Comparison of ENCODE assay signal across 2 cellular contexts in genomic region chr10:844552-844951, GRCh38.
TF ChIP-seq lines count a peak whose summit lies in the region.

No MANE protein-coding gene starts in this region.

TF ChIP-seq in IMR-90, 13 proteins besides CTCF, POLR2A, EP300 and RAD21 (continued from another document):
- TF ChIP-seq ELK1 (IDR thresholded peaks at IDR 0.05; ENCODE audit: borderline replicate concordance, low read depth, low read length): no peak
TF ChIP-seq in IMR-90: peak in this region for 0.

TF ChIP-seq in GM23338, 12 proteins besides CTCF, POLR2A, EP300 and RAD21 (continued from another document):
- TF ChIP-seq, protein P1, sequence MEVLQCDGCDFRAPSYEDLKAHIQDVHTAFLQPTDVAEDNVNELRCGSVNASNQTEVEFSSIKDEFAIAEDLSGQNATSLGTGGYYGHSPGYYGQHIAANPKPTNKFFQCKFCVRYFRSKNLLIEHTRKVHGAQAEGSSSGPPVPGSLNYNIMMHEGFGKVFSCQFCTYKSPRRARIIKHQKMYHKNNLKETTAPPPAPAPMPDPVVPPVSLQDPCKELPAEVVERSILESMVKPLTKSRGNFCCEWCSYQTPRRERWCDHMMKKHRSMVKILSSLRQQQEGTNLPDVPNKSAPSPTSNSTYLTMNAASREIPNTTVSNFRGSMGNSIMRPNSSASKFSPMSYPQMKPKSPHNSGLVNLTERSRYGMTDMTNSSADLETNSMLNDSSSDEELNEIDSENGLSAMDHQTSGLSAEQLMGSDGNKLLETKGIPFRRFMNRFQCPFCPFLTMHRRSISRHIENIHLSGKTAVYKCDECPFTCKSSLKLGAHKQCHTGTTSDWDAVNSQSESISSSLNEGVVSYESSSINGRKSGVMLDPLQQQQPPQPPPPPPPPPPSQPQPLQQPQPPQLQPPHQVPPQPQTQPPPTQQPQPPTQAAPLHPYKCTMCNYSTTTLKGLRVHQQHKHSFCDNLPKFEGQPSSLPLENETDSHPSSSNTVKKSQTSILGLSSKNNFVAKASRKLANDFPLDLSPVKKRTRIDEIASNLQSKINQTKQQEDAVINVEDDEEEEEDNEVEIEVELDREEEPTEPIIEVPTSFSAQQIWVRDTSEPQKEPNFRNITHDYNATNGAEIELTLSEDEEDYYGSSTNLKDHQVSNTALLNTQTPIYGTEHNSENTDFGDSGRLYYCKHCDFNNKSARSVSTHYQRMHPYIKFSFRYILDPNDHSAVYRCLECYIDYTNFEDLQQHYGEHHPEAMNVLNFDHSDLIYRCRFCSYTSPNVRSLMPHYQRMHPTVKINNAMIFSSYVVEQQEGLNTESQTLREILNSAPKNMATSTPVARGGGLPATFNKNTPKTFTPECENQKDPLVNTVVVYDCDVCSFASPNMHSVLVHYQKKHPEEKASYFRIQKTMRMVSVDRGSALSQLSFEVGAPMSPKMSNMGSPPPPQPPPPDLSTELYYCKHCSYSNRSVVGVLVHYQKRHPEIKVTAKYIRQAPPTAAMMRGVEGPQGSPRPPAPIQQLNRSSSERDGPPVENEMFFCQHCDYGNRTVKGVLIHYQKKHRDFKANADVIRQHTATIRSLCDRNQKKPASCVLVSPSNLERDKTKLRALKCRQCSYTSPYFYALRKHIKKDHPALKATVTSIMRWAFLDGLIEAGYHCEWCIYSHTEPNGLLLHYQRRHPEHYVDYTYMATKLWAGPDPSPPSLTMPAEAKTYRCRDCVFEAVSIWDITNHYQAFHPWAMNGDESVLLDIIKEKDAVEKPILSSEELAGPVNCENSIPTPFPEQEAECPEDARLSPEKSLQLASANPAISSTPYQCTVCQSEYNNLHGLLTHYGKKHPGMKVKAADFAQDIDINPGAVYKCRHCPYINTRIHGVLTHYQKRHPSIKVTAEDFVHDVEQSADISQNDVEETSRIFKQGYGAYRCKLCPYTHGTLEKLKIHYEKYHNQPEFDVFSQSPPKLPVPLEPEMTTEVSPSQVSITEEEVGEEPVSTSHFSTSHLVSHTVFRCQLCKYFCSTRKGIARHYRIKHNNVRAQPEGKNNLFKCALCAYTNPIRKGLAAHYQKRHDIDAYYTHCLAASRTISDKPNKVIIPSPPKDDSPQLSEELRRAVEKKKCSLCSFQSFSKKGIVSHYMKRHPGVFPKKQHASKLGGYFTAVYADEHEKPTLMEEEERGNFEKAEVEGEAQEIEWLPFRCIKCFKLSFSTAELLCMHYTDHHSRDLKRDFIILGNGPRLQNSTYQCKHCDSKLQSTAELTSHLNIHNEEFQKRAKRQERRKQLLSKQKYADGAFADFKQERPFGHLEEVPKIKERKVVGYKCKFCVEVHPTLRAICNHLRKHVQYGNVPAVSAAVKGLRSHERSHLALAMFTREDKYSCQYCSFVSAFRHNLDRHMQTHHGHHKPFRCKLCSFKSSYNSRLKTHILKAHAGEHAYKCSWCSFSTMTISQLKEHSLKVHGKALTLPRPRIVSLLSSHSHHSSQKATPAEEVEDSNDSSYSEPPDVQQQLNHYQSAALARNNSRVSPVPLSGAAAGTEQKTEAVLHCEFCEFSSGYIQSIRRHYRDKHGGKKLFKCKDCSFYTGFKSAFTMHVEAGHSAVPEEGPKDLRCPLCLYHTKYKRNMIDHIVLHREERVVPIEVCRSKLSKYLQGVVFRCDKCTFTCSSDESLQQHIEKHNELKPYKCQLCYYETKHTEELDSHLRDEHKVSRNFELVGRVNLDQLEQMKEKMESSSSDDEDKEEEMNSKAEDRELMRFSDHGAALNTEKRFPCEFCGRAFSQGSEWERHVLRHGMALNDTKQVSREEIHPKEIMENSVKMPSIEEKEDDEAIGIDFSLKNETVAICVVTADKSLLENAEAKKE (CRISPR knock-in tag; IDR thresholded peaks at IDR 0.05): no peak
- TF ChIP-seq NANOG (IDR thresholded peaks at IDR 0.05; ENCODE audit: borderline replicate concordance) (no peak), EZH2 (IDR thresholded peaks at IDR 0.05; ENCODE audit: low read depth, unreplicated experiment) (no peak), ETS1 (IDR thresholded peaks at IDR 0.05) (no peak), EZH2phosphoT487 (IDR thresholded peaks at IDR 0.05; ENCODE audit: unreplicated experiment) (no peak), ZNF331 (CRISPR knock-in tag; IDR thresholded peaks at IDR 0.05; ENCODE audit: low read depth) (no peak), POLR2AphosphoS5 (IDR thresholded peaks at IDR 0.05; ENCODE audit: low read depth) (no peak), CREB1 (CRISPR knock-in tag; IDR thresholded peaks at IDR 0.05; ENCODE audit: low read depth) (no peak)
- TF ChIP-seq, protein P2, sequence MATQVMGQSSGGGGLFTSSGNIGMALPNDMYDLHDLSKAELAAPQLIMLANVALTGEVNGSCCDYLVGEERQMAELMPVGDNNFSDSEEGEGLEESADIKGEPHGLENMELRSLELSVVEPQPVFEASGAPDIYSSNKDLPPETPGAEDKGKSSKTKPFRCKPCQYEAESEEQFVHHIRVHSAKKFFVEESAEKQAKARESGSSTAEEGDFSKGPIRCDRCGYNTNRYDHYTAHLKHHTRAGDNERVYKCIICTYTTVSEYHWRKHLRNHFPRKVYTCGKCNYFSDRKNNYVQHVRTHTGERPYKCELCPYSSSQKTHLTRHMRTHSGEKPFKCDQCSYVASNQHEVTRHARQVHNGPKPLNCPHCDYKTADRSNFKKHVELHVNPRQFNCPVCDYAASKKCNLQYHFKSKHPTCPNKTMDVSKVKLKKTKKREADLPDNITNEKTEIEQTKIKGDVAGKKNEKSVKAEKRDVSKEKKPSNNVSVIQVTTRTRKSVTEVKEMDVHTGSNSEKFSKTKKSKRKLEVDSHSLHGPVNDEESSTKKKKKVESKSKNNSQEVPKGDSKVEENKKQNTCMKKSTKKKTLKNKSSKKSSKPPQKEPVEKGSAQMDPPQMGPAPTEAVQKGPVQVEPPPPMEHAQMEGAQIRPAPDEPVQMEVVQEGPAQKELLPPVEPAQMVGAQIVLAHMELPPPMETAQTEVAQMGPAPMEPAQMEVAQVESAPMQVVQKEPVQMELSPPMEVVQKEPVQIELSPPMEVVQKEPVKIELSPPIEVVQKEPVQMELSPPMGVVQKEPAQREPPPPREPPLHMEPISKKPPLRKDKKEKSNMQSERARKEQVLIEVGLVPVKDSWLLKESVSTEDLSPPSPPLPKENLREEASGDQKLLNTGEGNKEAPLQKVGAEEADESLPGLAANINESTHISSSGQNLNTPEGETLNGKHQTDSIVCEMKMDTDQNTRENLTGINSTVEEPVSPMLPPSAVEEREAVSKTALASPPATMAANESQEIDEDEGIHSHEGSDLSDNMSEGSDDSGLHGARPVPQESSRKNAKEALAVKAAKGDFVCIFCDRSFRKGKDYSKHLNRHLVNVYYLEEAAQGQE (IDR thresholded peaks at IDR 0.05; ENCODE audit: unreplicated experiment): no peak
